ENCODE assay signal across 14 cellular contexts in genomic region chr5:170313344-170313743, GRCh38. TPM values are rescaled to one million over a fixed set of nuclear protein-coding genes. Genes with fewer than 3 reads are reported as not detected.
DNase-seq lines count a peak whose midpoint lies in the region; ATAC-seq, FAIRE-seq and TF ChIP-seq lines count a peak whose summit lies in the region.
"Had no signal": no experiment of that assay in that cellular context is flagged by ENCODE, and none has a peak within 500 bp of the region (broad histone marks: within the 10 kb centered on the region; RNA-seq: fewer than 3 reads in every experiment).

No MANE protein-coding gene starts in this region.

- H3K79me1 ChIP-seq in trophoblast cell (ENCODE audit: low read length): peaks cover 10% of the 10 kb centered on the region

- no peak overlapping the region for H3K14ac ChIP-seq in trophoblast cell (ENCODE audit: low read length)

- no peaks in the 10 kb centered on the region for H3K36me3 ChIP-seq in CD8-positive, alpha-beta T cell (ENCODE audit: insufficient read depth, low read length)
- H3K36me3 ChIP-seq in Loucy (ENCODE audit: insufficient read depth, low read length) (no peaks in the 10 kb centered on the region), trophoblast cell (ENCODE audit: control insufficient read depth in 1 of 2, insufficient read depth in 2 of 2, low read length in 2 of 2) (no peaks in the 10 kb centered on the region)

- H3K4me3 ChIP-seq in CD8-positive, alpha-beta T cell (ENCODE audit: low read depth, low read length): peak overlapping the region; percentile 7
- no peak overlapping the region for H3K4me3 ChIP-seq in Loucy (ENCODE audit: low read length, poor library complexity, severe bottlenecking)
- no peak overlapping the region for H3K4me3 ChIP-seq in trophoblast cell (ENCODE audit: low read depth, low read length)
- H3K4me3 ChIP-seq: GM23248, psoas muscle had no signal

- H3K27ac ChIP-seq in CD8-positive, alpha-beta T cell (ENCODE audit: low read depth, low read length): peak overlapping the region; percentile 1
- H3K27ac ChIP-seq in trophoblast cell (ENCODE audit: low read depth, low read length): no peak overlapping the region
- H3K27ac ChIP-seq in foreskin keratinocyte: no peak overlapping the region
- H3K27ac ChIP-seq: C4-2B, GM23248, psoas muscle had no signal

- H3K79me2 ChIP-seq in Loucy (ENCODE audit: insufficient read depth, low read length) (no peaks in the 10 kb centered on the region), trophoblast cell (ENCODE audit: control insufficient read depth, insufficient read depth, low read length, poor library complexity) (no peaks in the 10 kb centered on the region)

- peaks cover 74% of the 10 kb centered on the region for H3K4me1 Mint-ChIP-seq in CD8-positive, alpha-beta T cell (ENCODE audit: low read depth)
- H3K4me1 Mint-ChIP-seq in activated T-helper 2 cell treated with anti-CD3 and anti-CD28 coated beads, Interferon-gamma antibody, Interleukin-2, Interleukin-4, amounts not matched to agents 10 μg/mL and 5 μg/mL and 100 μg/mL, durations not matched to agents 14 hours and 24 hours and 36 hours (ENCODE audit: low read depth): peaks cover 53% of the 10 kb centered on the region

- H3K27ac Mint-ChIP-seq in CD8-positive, alpha-beta T cell: peak overlapping the region; percentile 89
- peak overlapping the region; percentile 88 for H3K27ac Mint-ChIP-seq in activated T-helper 2 cell treated with anti-CD3 and anti-CD28 coated beads, Interferon-gamma antibody, Interleukin-2, Interleukin-4, amounts not matched to agents 10 μg/mL and 5 μg/mL and 100 μg/mL, durations not matched to agents 14 hours and 24 hours and 36 hours

- H4K91ac ChIP-seq in trophoblast cell (ENCODE audit: low read depth, low read length): peak overlapping the region; percentile 74

- no peak overlapping the region for H2BK5ac ChIP-seq in trophoblast cell (ENCODE audit: low read depth, low read length, poor library complexity)

- H3K18ac ChIP-seq in trophoblast cell (ENCODE audit: low read length): no peak overlapping the region

- H3K27me3 Mint-ChIP-seq in CD8-positive, alpha-beta T cell (ENCODE audit: low read depth): no peaks in the 10 kb centered on the region
- no peaks in the 10 kb centered on the region for H3K27me3 Mint-ChIP-seq in activated T-helper 2 cell treated with anti-CD3 and anti-CD28 coated beads, Interferon-gamma antibody, Interleukin-2, Interleukin-4, amounts not matched to agents 10 μg/mL and 5 μg/mL and 100 μg/mL, durations not matched to agents 14 hours and 24 hours and 36 hours (ENCODE audit: low read depth)

- TF ChIP-seq CTCF in CD8-positive, alpha-beta T cell (IDR thresholded peaks at IDR 0.05): no peak
- no peak for TF ChIP-seq CTCF in Loucy (conservative IDR thresholded peaks at IDR 0.05; ENCODE audit: low read length)
- no peak for TF ChIP-seq CTCF in foreskin keratinocyte (conservative IDR thresholded peaks at IDR 0.05)

- intact Hi-C loops in CD8-positive, alpha-beta T cell (cut with DNase I, micrococcal nuclease): loop anchor here in 1 of 2 experiments (1.0 to 2.0 kb wide), 3 partner anchors 10 to 17 kb away; partner anchors contain the start of gene LCP2
- intact Hi-C loops in activated T-helper 2 cell treated with anti-CD3 and anti-CD28 coated beads, Interferon-gamma antibody, Interleukin-2, Interleukin-4, amounts not matched to agents 10 μg/mL and 5 μg/mL and 100 μg/mL, durations not matched to agents 14 hours and 24 hours and 36 hours (cut with micrococcal nuclease): loop anchor here (1.0 kb wide), 4 partner anchors 15 to 39 kb away; no protein-coding TSS in a partner anchor

- H3K9me2 ChIP-seq in Loucy (replicated peaks; ENCODE audit: low read depth, low read length): no peaks in the 10 kb centered on the region

- peak; percentile 56 for ATAC-seq in CD8-positive, alpha-beta T cell
- ATAC-seq in foreskin keratinocyte: no peak

- no peak overlapping the region for H2AFZ ChIP-seq in Loucy (ENCODE audit: low read length)
- H2AFZ ChIP-seq in trophoblast cell (ENCODE audit: insufficient read depth, low read length, poor library complexity): no peak overlapping the region
- H2AFZ ChIP-seq: GM23248 had no signal

- peak overlapping the region; percentile 11 for H3K9ac ChIP-seq in Loucy (ENCODE audit: low read depth, low read length, poor library complexity, severe bottlenecking)
- no peak overlapping the region for H3K9ac ChIP-seq in trophoblast cell (ENCODE audit: low read length)
- H3K9ac ChIP-seq: GM23248 had no signal

- no CpG with 5 or more reads among the region's 6 CpGs for WGBS in trophoblast cell (ENCODE audit: extremely low coverage, insufficient coverage, insufficient read length)

- H3F3A ChIP-seq in Loucy (ENCODE audit: low read depth): no peaks in the 10 kb centered on the region

- H3K27me3 ChIP-seq in CD8-positive, alpha-beta T cell (ENCODE audit: insufficient read depth, low read length): no peaks in the 10 kb centered on the region
- no peaks in the 10 kb centered on the region for H3K27me3 ChIP-seq in Loucy (ENCODE audit: insufficient read depth, low read length, poor library complexity, severe bottlenecking)
- no peaks in the 10 kb centered on the region for H3K27me3 ChIP-seq in trophoblast cell (ENCODE audit: insufficient read depth, low read length)
- H3K27me3 ChIP-seq in foreskin keratinocyte: no peaks in the 10 kb centered on the region

- no peak overlapping the region for H4K8ac ChIP-seq in trophoblast cell (ENCODE audit: low read depth, low read length)

- no peaks in the 10 kb centered on the region for H3K9me3 ChIP-seq in CD8-positive, alpha-beta T cell (ENCODE audit: low read length)
- no peaks in the 10 kb centered on the region for H3K9me3 ChIP-seq in Loucy (ENCODE audit: insufficient read depth, low read depth, low read length)
- no peaks in the 10 kb centered on the region for H3K9me3 ChIP-seq in trophoblast cell (ENCODE audit: insufficient read depth, low read depth, low read length)
- H3K9me3 ChIP-seq: psoas muscle had no signal

- H3K4me3 Mint-ChIP-seq in CD8-positive, alpha-beta T cell: peak overlapping the region; percentile 50
- peak overlapping the region; percentile 32 for H3K4me3 Mint-ChIP-seq in activated T-helper 2 cell treated with anti-CD3 and anti-CD28 coated beads, Interferon-gamma antibody, Interleukin-2, Interleukin-4, amounts not matched to agents 10 μg/mL and 5 μg/mL and 100 μg/mL, durations not matched to agents 14 hours and 24 hours and 36 hours (ENCODE audit: low read depth)
- H3K4me3 Mint-ChIP-seq: stimulated activated memory B cell treated with anti-CD40 and anti-IgM and Interleukin-4, amounts not matched to agents 10 μg/mL and 1 μg/mL and 100 μg/mL, for 72 hours had no signal

- POLR2A ChIA-PET in CD8-positive, alpha-beta T cell (lab: Charles Lee): interaction anchor here (0.8 to 3.0 kb wide), 15 partner anchors 10 to 44 kb away, joined by 3 to 24 read pairs (median 4); partner anchors contain the start of gene LCP2

- peak overlapping the region; percentile 50 for H2BK12ac ChIP-seq in trophoblast cell (ENCODE audit: low read length)

- no peak overlapping the region for H3K23ac ChIP-seq in trophoblast cell (ENCODE audit: low read length)

- H2AK5ac ChIP-seq in trophoblast cell (ENCODE audit: low read length): no peak overlapping the region

- no peak overlapping the region for H3K4ac ChIP-seq in trophoblast cell (ENCODE audit: low read depth, low read length)

- no peak overlapping the region for H4K12ac ChIP-seq in trophoblast cell (ENCODE audit: low read depth, low read length)

- H4K20me1 ChIP-seq in Loucy (ENCODE audit: insufficient read depth, low read length, poor library complexity, severe bottlenecking): no peaks in the 10 kb centered on the region

- no peaks in the 10 kb centered on the region for H3K36me3 Mint-ChIP-seq in CD8-positive, alpha-beta T cell
- no peaks in the 10 kb centered on the region for H3K36me3 Mint-ChIP-seq in activated T-helper 2 cell treated with anti-CD3 and anti-CD28 coated beads, Interferon-gamma antibody, Interleukin-2, Interleukin-4, amounts not matched to agents 10 μg/mL and 5 μg/mL and 100 μg/mL, durations not matched to agents 14 hours and 24 hours and 36 hours (ENCODE audit: low read depth)
- H3K36me3 Mint-ChIP-seq: stimulated activated memory B cell treated with anti-CD40 and anti-IgM and Interleukin-4, amounts not matched to agents 10 μg/mL and 1 μg/mL and 100 μg/mL, for 72 hours had no signal

- H3K4me1 ChIP-seq in CD8-positive, alpha-beta T cell (ENCODE audit: insufficient read depth, low read length): peaks cover 43% of the 10 kb centered on the region
- H3K4me1 ChIP-seq in Loucy (ENCODE audit: insufficient read depth, low read length, poor library complexity, severe bottlenecking) (peaks cover 40% of the 10 kb centered on the region), trophoblast cell (ENCODE audit: control insufficient read depth in 1 of 2, insufficient read depth in 2 of 2, low read length in 2 of 2) (peaks cover 18 to 23% of the 10 kb centered on the region in 2 experiments), foreskin keratinocyte (no peaks in the 10 kb centered on the region)
- H3K4me1 ChIP-seq: psoas muscle had no signal

- no peak for TF ChIP-seq POLR2A in H54 (IDR thresholded peaks at IDR 0.05; ENCODE audit: low read depth, low read length)

- CTCF ChIA-PET in CD8-positive, alpha-beta T cell (lab: Charles Lee): interaction anchor here (0.5 to 2.4 kb wide), 11 partner anchors 10 to 103 kb away, joined by 3 to 9 read pairs (median 4); no protein-coding TSS in a partner anchor

- no peaks in the 10 kb centered on the region for H3K9me3 Mint-ChIP-seq in CD8-positive, alpha-beta T cell
- H3K9me3 Mint-ChIP-seq in activated T-helper 2 cell treated with anti-CD3 and anti-CD28 coated beads, Interferon-gamma antibody, Interleukin-2, Interleukin-4, amounts not matched to agents 10 μg/mL and 5 μg/mL and 100 μg/mL, durations not matched to agents 14 hours and 24 hours and 36 hours: no peaks in the 10 kb centered on the region
- H3K9me3 Mint-ChIP-seq: stimulated activated memory B cell treated with anti-CD40 and anti-IgM and Interleukin-4, amounts not matched to agents 10 μg/mL and 1 μg/mL and 100 μg/mL, for 72 hours had no signal

- H2BK120ac ChIP-seq in trophoblast cell (ENCODE audit: insufficient read depth, low read length, poor library complexity): peak overlapping the region; percentile 35

- peak overlapping the region; percentile 45 for H3K4me2 ChIP-seq in Loucy (ENCODE audit: low read depth, low read length, poor library complexity, severe bottlenecking)
- no peak overlapping the region for H3K4me2 ChIP-seq in trophoblast cell (ENCODE audit: low read length)

- peak in 1 of 7 experiments; percentile 22 for DNase-seq in CD8-positive, alpha-beta T cell
- peak; percentile 44 for DNase-seq in activated T-helper 2 cell treated with anti-CD3 and anti-CD28 coated beads, Interferon-gamma antibody, Interleukin-2, Interleukin-4, amounts not matched to agents 10 μg/mL and 5 μg/mL and 100 μg/mL, durations not matched to agents 14 hours and 24 hours and 36 hours (ENCODE audit: low spot score)
- DNase-seq in trophoblast cell: no peak
- DNase-seq in dedifferentiated amniotic fluid mesenchymal stem cell (ENCODE audit: extremely low spot score): no peak
- DNase-seq in H54 (ENCODE audit: insufficient read length, low spot score): no peak
- DNase-seq in SHP77 (lab: John Stamatoyannopoulos, UW): no peak
- DNase-seq in foreskin keratinocyte: no peak
- DNase-seq: activated gamma-delta T cell, caudate nucleus, psoas muscle had no signal

- no peak for FAIRE-seq in H54 (lab: Jason Lieb, UNC)

RNA-seq across cellular contexts. Expression of gene LCP2, which starts 15.8 kb away (rescaled TPM):
- 100 to 1,000 TPM; 132 to 140 TPM for total RNA-seq in CD8-positive, alpha-beta T cell
- total RNA-seq in activated T-helper 2 cell treated with anti-CD3 and anti-CD28 coated beads, Interferon-gamma antibody, Interleukin-2, Interleukin-4, amounts not matched to agents 10 μg/mL and 5 μg/mL and 100 μg/mL, durations not matched to agents 14 hours and 24 hours and 36 hours: 239 and 254 TPM in 2 replicates
- polyA plus RNA-seq in trophoblast cell (2013): 0.15 and 0.19 TPM in 2 replicates
- total RNA-seq in foreskin keratinocyte: not detected in 2 replicates
- polyA plus RNA-seq in foreskin keratinocyte: not detected in 2 replicates
- total RNA-seq: GM23248 had no signal
- polyA plus RNA-seq: GM23248 had no signal

Comparison
In these comparisons a context has a peak if more than half of its experiments do, and no peak if none do; other contexts are left out.
1. RNA of gene LCP2, which starts 15.8 kb away (total RNA-seq): 239 to 254 TPM in activated T-helper 2 cell treated with anti-CD3 and anti-CD28 coated beads, Interferon-gamma antibody, Interleukin-2, Interleukin-4, amounts not matched to agents 10 μg/mL and 5 μg/mL and 100 μg/mL, durations not matched to agents 14 hours and 24 hours and 36 hours and 132 to 140 TPM in CD8-positive, alpha-beta T cell; not detected in foreskin keratinocyte; every median in the first group is over 100 times any median in the second.